28 cellular contexts compared by ENCODE assay signal in genomic region chr4:158999849-159000248, GRCh38.
"Had no signal": no experiment of that assay in that cellular context is flagged by ENCODE, and none has a peak within 500 bp of the region (broad histone marks: within the 10 kb centered on the region; RNA-seq: fewer than 3 reads in every experiment).

No MANE protein-coding gene starts in this region.

- H3K36me3 ChIP-seq: stomach, suprapubic skin, thoracic aorta, thyroid gland, tibial artery, tibial nerve, transverse colon, upper lobe of left lung, upper lobe of right lung, uterus, vagina had no signal

- DNase-seq: stimulated activated CD4-positive, alpha-beta T cell treated with anti-CD3 and anti-CD28 coated beads, Interleukin-2, amount 100 ng/mL, for 48 hours; stimulated activated CD4-positive, alpha-beta T cell treated with anti-CD3 and anti-CD28 coated beads, Interleukin-4, amount 100 ng/mL, for 1 hour; stimulated activated CD4-positive, alpha-beta T cell treated with anti-CD3 and anti-CD28 coated beads, Interleukin-4, amount 100 ng/mL, for 24 hours; stimulated activated CD4-positive, alpha-beta T cell treated with anti-CD3 and anti-CD28 coated beads, Interleukin-4, amount 100 ng/mL, for 4 hours; stimulated activated CD8-positive, alpha-beta memory T cell treated with anti-CD3 and anti-CD28 coated beads, Interleukin-4, amount 100 ng/mL, for 48 hours; stimulated activated naive B cell treated with anti-CD40 and anti-IgM and Interleukin-4, amounts not matched to agents 10 μg/mL and 1 μg/mL and 100 μg/mL, for 72 hours; stimulated activated naive CD4-positive, alpha-beta T cell; stimulated activated naive CD4-positive, alpha-beta T cell treated with Interleukin-2 at 50 U/mL for 16 hours; stimulated activated naive CD8-positive, alpha-beta T cell treated with anti-CD3 and anti-CD28 coated beads, Interleukin-15, amount 100 ng/mL, for 72 hours; stimulated activated naive CD8-positive, alpha-beta T cell treated with anti-CD3 and anti-CD28 coated beads, Interleukin-15, Interleukin-2, amounts not matched to agents 100 U/mL and 50 U/mL, for 24 hours; stomach; substantia nigra; testis; thyroid gland; tibial artery; transverse colon; upper lobe of left lung; upper lobe of right lung; uterus had no signal

- ATAC-seq: stimulated activated effector memory CD8-positive, alpha-beta T cell treated with anti-CD3 and anti-CD28 coated beads, Interleukin-12 subunit alpha, Interleukin-12 subunit beta, amount 100 ng/mL, for 72 hours; stimulated activated memory B cell treated with anti-CD40 and anti-IgM and Interleukin-4, amounts not matched to agents 10 μg/mL and 1 μg/mL and 100 μg/mL, for 72 hours; stimulated activated naive B cell treated with anti-CD40 and anti-IgM and Interleukin-4, amounts not matched to agents 10 μg/mL and 1 μg/mL and 100 μg/mL, for 72 hours; stimulated activated naive CD8-positive, alpha-beta T cell treated with anti-CD3 and anti-CD28 coated beads, Interleukin-15, amount 100 ng/mL, for 72 hours; stimulated activated naive CD8-positive, alpha-beta T cell treated with anti-CD3 and anti-CD28 coated beads, Interleukin-15, Interleukin-2, amounts not matched to agents 100 U/mL and 50 U/mL, for 24 hours; upper lobe of right lung had no signal

- H3K9me3 Mint-ChIP-seq: stimulated activated effector memory CD8-positive, alpha-beta T cell treated with anti-CD3 and anti-CD28 coated beads, Interleukin-12 subunit alpha, Interleukin-12 subunit beta, amount 100 ng/mL, for 72 hours; stimulated activated naive CD8-positive, alpha-beta T cell treated with anti-CD3 and anti-CD28 coated beads, Interleukin-15, amount 100 ng/mL, for 72 hours; stimulated activated naive CD8-positive, alpha-beta T cell treated with anti-CD3 and anti-CD28 coated beads, Interleukin-15, Interleukin-2, amounts not matched to agents 100 ng/mL and 50 ng/mL, for 24 hours; type B pancreatic cell had no signal

- H3K4me3 Mint-ChIP-seq: stimulated activated effector memory CD8-positive, alpha-beta T cell treated with anti-CD3 and anti-CD28 coated beads, Interleukin-12 subunit alpha, Interleukin-12 subunit beta, amount 100 ng/mL, for 72 hours; stimulated activated memory B cell treated with anti-CD40 and anti-IgM and Interleukin-4, amounts not matched to agents 10 μg/mL and 1 μg/mL and 100 μg/mL, for 72 hours; stimulated activated naive B cell treated with anti-CD40 and anti-IgM and Interleukin-4, amounts not matched to agents 10 μg/mL and 1 μg/mL and 100 μg/mL, for 72 hours; stimulated activated naive CD8-positive, alpha-beta T cell treated with anti-CD3 and anti-CD28 coated beads, Interleukin-15, amount 100 ng/mL, for 72 hours; stimulated activated naive CD8-positive, alpha-beta T cell treated with anti-CD3 and anti-CD28 coated beads, Interleukin-15, Interleukin-2, amounts not matched to agents 100 ng/mL and 50 ng/mL, for 24 hours; type B pancreatic cell had no signal

- H3K4me1 Mint-ChIP-seq: stimulated activated effector memory CD8-positive, alpha-beta T cell treated with anti-CD3 and anti-CD28 coated beads, Interleukin-12 subunit alpha, Interleukin-12 subunit beta, amount 100 ng/mL, for 72 hours; stimulated activated memory B cell treated with anti-CD40 and anti-IgM and Interleukin-4, amounts not matched to agents 10 μg/mL and 1 μg/mL and 100 μg/mL, for 72 hours; stimulated activated naive B cell treated with anti-CD40 and anti-IgM and Interleukin-4, amounts not matched to agents 10 μg/mL and 1 μg/mL and 100 μg/mL, for 72 hours had no signal

- H3K36me3 Mint-ChIP-seq: stimulated activated effector memory CD8-positive, alpha-beta T cell treated with anti-CD3 and anti-CD28 coated beads, Interleukin-12 subunit alpha, Interleukin-12 subunit beta, amount 100 ng/mL, for 72 hours; stimulated activated memory B cell treated with anti-CD40 and anti-IgM and Interleukin-4, amounts not matched to agents 10 μg/mL and 1 μg/mL and 100 μg/mL, for 72 hours; stimulated activated naive B cell treated with anti-CD40 and anti-IgM and Interleukin-4, amounts not matched to agents 10 μg/mL and 1 μg/mL and 100 μg/mL, for 72 hours; type B pancreatic cell had no signal

- H3K27me3 Mint-ChIP-seq: type B pancreatic cell had no signal

- H3K4me3 ChIP-seq: stomach, suprapubic skin, testis, thoracic aorta, thyroid gland, tibial artery, tibial nerve, transverse colon, upper lobe of left lung, upper lobe of right lung, uterus, vagina had no signal

- H3K4me1 ChIP-seq: stomach, testis, thyroid gland, upper lobe of right lung, uterus, vagina had no signal

- H3K27me3 ChIP-seq: stomach, suprapubic skin, testis, thyroid gland, tibial artery, tibial nerve, transverse colon, upper lobe of left lung, upper lobe of right lung, uterus, vagina had no signal

- H3K27ac Mint-ChIP-seq: stimulated activated effector memory CD8-positive, alpha-beta T cell treated with anti-CD3 and anti-CD28 coated beads, Interleukin-12 subunit alpha, Interleukin-12 subunit beta, amount 100 ng/mL, for 72 hours; stimulated activated memory B cell treated with anti-CD40 and anti-IgM and Interleukin-4, amounts not matched to agents 10 μg/mL and 1 μg/mL and 100 μg/mL, for 72 hours; stimulated activated naive B cell treated with anti-CD40 and anti-IgM and Interleukin-4, amounts not matched to agents 10 μg/mL and 1 μg/mL and 100 μg/mL, for 72 hours; stimulated activated naive CD8-positive, alpha-beta T cell treated with anti-CD3 and anti-CD28 coated beads, Interleukin-15, amount 100 ng/mL, for 72 hours; stimulated activated naive CD8-positive, alpha-beta T cell treated with anti-CD3 and anti-CD28 coated beads, Interleukin-15, Interleukin-2, amounts not matched to agents 100 ng/mL and 50 ng/mL, for 24 hours; type B pancreatic cell had no signal

- FAIRE-seq: urothelium cell line had no signal

- H3K27ac ChIP-seq: stomach, suprapubic skin, testis, thoracic aorta, thyroid gland, tibial artery, tibial nerve, transverse colon, upper lobe of left lung, upper lobe of right lung, uterus, vagina had no signal

- H3K9me3 ChIP-seq: stomach, suprapubic skin, testis, thoracic aorta, thyroid gland, tibial artery, tibial nerve, transverse colon, upper lobe of left lung, upper lobe of right lung, uterus, vagina had no signal
